In genomic region chr2:124663293-124663997, GRCh38 we compare ENCODE assay signal across 18 cellular contexts.
DNase-seq lines count a peak whose midpoint lies in the region; ATAC-seq, FAIRE-seq and TF ChIP-seq lines count a peak whose summit lies in the region.
"Had no signal": no experiment of that assay in that cellular context is flagged by ENCODE, and none has a peak within 500 bp of the region (broad histone marks: within the 10 kb centered on the region; RNA-seq: fewer than 3 reads in every experiment).

No MANE protein-coding gene starts in this region.

- H2BK5ac ChIP-seq in IMR-90 (ENCODE audit: low read depth, low read length, poor library complexity, severe bottlenecking) (no peak overlapping the region), H1 (ENCODE audit: low read depth, low read length) (no peak overlapping the region)

- no CpG with 5 or more reads among the region's 1 CpG for WGBS in IMR-90 (ENCODE audit: extremely low coverage in 2 of 2, insufficient read length in 1 of 2), 2 experiments
- WGBS in H1 (ENCODE audit: extremely low coverage in 1 of 2, insufficient coverage in 1 of 2, insufficient read length in 1 of 2, insufficient replicate concordance in 2 of 2, low coverage in 1 of 2, low lambda C conversion rate in 2 of 2, missing lambda C conversion rate in 1 of 2), 2 experiments: 79% methylated on average over 1 of the region's 1 CpG; no CpG with 5 or more reads in 1 of the 2 experiments

- H4K8ac ChIP-seq in IMR-90 (ENCODE audit: low read depth in 2 of 2, low read length in 2 of 2) (no peak overlapping the region), H1 (ENCODE audit: extremely low read depth, insufficient read depth, low read length) (no peak overlapping the region)

- H3K4me1 ChIP-seq in IMR-90 (ENCODE audit: control insufficient read depth, insufficient read depth, low read length) (peaks cover 4% of the 10 kb centered on the region), H1 (replicated peaks in 1 of 4; ENCODE audit: control insufficient read depth in 3 of 4, insufficient read depth in 4 of 4, low read length in 3 of 4) (peaks cover 0 to 6% (median 4%) of the 10 kb centered on the region in 4 experiments; a peak in 4 of 7 replicates)
- H3K4me1 ChIP-seq: BLaER1 treated with 17β-estradiol and CSF1 and Interleukin-3, amounts not matched to agents 10 nM and 100 nM had no signal

- H2BK12ac ChIP-seq in H1 (ENCODE audit: low read depth, low read length): peak overlapping the region; percentile 72; the same call in 1 of the 2 replicates

- H3K27me3 ChIP-seq in IMR-90 (ENCODE audit: control insufficient read depth, insufficient read depth, low read length) (no peaks in the 10 kb centered on the region), H1 (replicated peaks in 1 of 4; ENCODE audit: control insufficient read depth in 3 of 4, extremely low read depth in 1 of 4, insufficient read depth in 3 of 4, low read length in 3 of 4) (no peaks in the 10 kb centered on the region)
- H3K27me3 ChIP-seq: BLaER1 treated with 17β-estradiol and CSF1 and Interleukin-3, amounts not matched to agents 10 nM and 100 nM had no signal

- dilution Hi-C loops in IMR-90 (cut with HindIII; ENCODE audit: low sequenced_read_pairs, unreplicated experiment): no loop called here

- H2AFZ ChIP-seq in IMR-90 (replicated peaks; ENCODE audit: low read length, poor library complexity) (no peak overlapping the region), H1 (ENCODE audit: low read length) (0 out of 2 replicates have a peak overlapping the region, but pooled peaks have one; percentile 26)

- POLR2A ChIA-PET in IMR-90 (lab: Charles Lee; ENCODE audit: unreplicated experiment): no interaction called here
- POLR2A ChIA-PET in H1 (lab: Charles Lee; ENCODE audit: partially characterized antibody): no interaction called here

- H3K23me2 ChIP-seq in H1 (ENCODE audit: low read depth, low read length): no peaks in the 10 kb centered on the region

- no peak overlapping the region for H3K4me3 ChIP-seq in IMR-90 (ENCODE audit: insufficient read depth, low read depth, low read length)
- no peak overlapping the region; a peak in 1 of 8 replicates for H3K4me3 ChIP-seq in H1 (ENCODE audit: extremely low read depth in 1 of 4, insufficient read depth in 2 of 4, low read depth in 3 of 4, low read length in 4 of 4)
- H3K4me3 ChIP-seq in coronary artery: no peak overlapping the region
- H3K4me3 ChIP-seq: BLaER1 treated with 17β-estradiol and CSF1 and Interleukin-3, amounts not matched to agents 10 nM and 100 nM had no signal

- ATAC-seq in IMR-90 (ENCODE audit: low read depth) (no peak), HG03521 (IDR thresholded peaks at IDR 0.05; ENCODE audit: unreplicated experiment) (no peak), GM19452 (IDR thresholded peaks at IDR 0.05; ENCODE audit: unreplicated experiment) (no peak), GM21423 (IDR thresholded peaks at IDR 0.05; ENCODE audit: unreplicated experiment) (no peak)
- ATAC-seq: CD8-positive, alpha-beta T cell; HCT116 had no signal

- H4K20me1 ChIP-seq in IMR-90 (ENCODE audit: insufficient read depth, low read length) (no peaks in the 10 kb centered on the region), H1 (replicated peaks in 1 of 2; ENCODE audit: control insufficient read depth in 1 of 2, insufficient read depth in 2 of 2, low read length in 2 of 2) (no peaks in the 10 kb centered on the region)
- H4K20me1 ChIP-seq: BLaER1 treated with 17β-estradiol and CSF1 and Interleukin-3, amounts not matched to agents 10 nM and 100 nM had no signal

- H4K91ac ChIP-seq in IMR-90 (ENCODE audit: insufficient read depth, low read depth, low read length) (no peak overlapping the region), H1 (replicated peaks; ENCODE audit: insufficient read length, low read length) (no peak overlapping the region)

- no peak overlapping the region for H2AK5ac ChIP-seq in IMR-90 (ENCODE audit: low read depth, low read length)
- no peak overlapping the region for H2AK5ac ChIP-seq in H1 (ENCODE audit: low read depth, low read length)

- H3K79me1 ChIP-seq in IMR-90 (ENCODE audit: low read depth in 1 of 2, low read length in 2 of 2) (no peaks in the 10 kb centered on the region), H1 (ENCODE audit: low read depth, low read length) (no peaks in the 10 kb centered on the region)

- no peaks in the 10 kb centered on the region for H3K9me3 ChIP-seq in IMR-90 (ENCODE audit: control insufficient read depth, insufficient read depth, low read length)
- H3K9me3 ChIP-seq in H1 (ENCODE audit: insufficient read depth in 2 of 2, low read depth in 1 of 2, low read length in 1 of 2): no peaks in the 10 kb centered on the region
- H3K9me3 ChIP-seq: BLaER1 treated with 17β-estradiol and CSF1 and Interleukin-3, amounts not matched to agents 10 nM and 100 nM had no signal

- H2AK9ac ChIP-seq in IMR-90 (replicated peaks; ENCODE audit: low read depth, low read length, poor library complexity): no peak overlapping the region

- H2BK20ac ChIP-seq in IMR-90 (ENCODE audit: low read depth, low read length): no peak overlapping the region
- no peak overlapping the region for H2BK20ac ChIP-seq in H1 (ENCODE audit: low read length)

- no peak for FAIRE-seq in H1 (lab: Jason Lieb, UNC)
- FAIRE-seq: H54, HTR-8/SVneo had no signal

- H3K79me2 ChIP-seq in H1 (ENCODE audit: control insufficient read depth in 1 of 2, insufficient read depth in 2 of 2, low read length in 2 of 2): no peaks in the 10 kb centered on the region

- H3K36me3 ChIP-seq in IMR-90 (ENCODE audit: control insufficient read depth, insufficient read depth, low read length) (no peaks in the 10 kb centered on the region), H1 (ENCODE audit: control insufficient read depth in 2 of 4, insufficient read depth in 4 of 4, low read length in 3 of 4) (no peaks in the 10 kb centered on the region)
- H3K36me3 ChIP-seq: BLaER1 treated with 17β-estradiol and CSF1 and Interleukin-3, amounts not matched to agents 10 nM and 100 nM had no signal

- peak; percentile 7 for DNase-seq in EH (ENCODE audit: low read depth)
- no peak for DNase-seq in IMR-90
- DNase-seq in H1 (ENCODE audit: low read depth in 1 of 2, low spot score in 2 of 2): peak in 1 of 2 experiments; percentile 7
- DNase-seq in inferior parietal cortex (ENCODE audit: extremely low spot score): peak; percentile 6
- DNase-seq in coronary artery (ENCODE audit: low spot score): no peak
- DNase-seq: Calu3; CD8-positive, alpha-beta T cell; DMS 273 treated with DMSO at 0.1 percent for 48 hours; GF-D8; HFFc6; KG1 had no signal

- H3K4ac ChIP-seq in IMR-90 (ENCODE audit: low read depth, low read length) (no peak overlapping the region), H1 (replicated peaks; ENCODE audit: insufficient read length, low read depth, low read length) (no peak overlapping the region)

- H2BK120ac ChIP-seq in IMR-90 (ENCODE audit: low read depth, low read length) (no peak overlapping the region), H1 (replicated peaks; ENCODE audit: low read depth, low read length) (no peak overlapping the region)

- TF ChIP-seq POLR2A in IMR-90 (IDR thresholded peaks at IDR 0.05; ENCODE audit: low read depth, low read length) (no peak), H1 (IDR thresholded peaks at IDR 0.05; ENCODE audit: control extremely low read depth in 1 of 2, low read depth in 2 of 2, low read length in 2 of 2) (no peak)

- TF ChIP-seq RAD21 in IMR-90 (IDR thresholded peaks at IDR 0.05; ENCODE audit: low read length) (no peak), H1 (IDR thresholded peaks at IDR 0.05 in 1 of 2, conservative IDR thresholded peaks at IDR 0.05 in 1 of 2; ENCODE audit: low read depth in 2 of 2, low read length in 2 of 2) (no peak)

- no peak for TF ChIP-seq EP300 in H1 (IDR thresholded peaks at IDR 0.05; ENCODE audit: borderline replicate concordance in 1 of 2, low read depth in 2 of 2, low read length in 2 of 2)

- no peak overlapping the region for H3K14ac ChIP-seq in IMR-90 (replicated peaks; ENCODE audit: low read depth, low read length)
- no peak overlapping the region for H3K14ac ChIP-seq in H1 (ENCODE audit: insufficient read length)

- TF ChIP-seq CTCF in IMR-90 (conservative IDR thresholded peaks at IDR 0.05; ENCODE audit: low read depth, low read length): no peak
- TF ChIP-seq CTCF in H1 (IDR thresholded peaks at IDR 0.05; ENCODE audit: control extremely low read depth in 1 of 3, insufficient read depth in 1 of 3, low read depth in 1 of 3, low read length in 3 of 3): no peak
- no peak for TF ChIP-seq CTCF in coronary artery (IDR thresholded peaks at IDR 0.05)

- H3K4me2 ChIP-seq in IMR-90 (ENCODE audit: low read depth, low read length): no peak overlapping the region
- H3K4me2 ChIP-seq in H1 (ENCODE audit: insufficient read depth in 1 of 2, low read depth in 2 of 2, low read length in 2 of 2): 0 out of 4 replicates have a peak overlapping the region, but pooled peaks of 1 of the 2 experiments have one; percentile 12
- H3K4me2 ChIP-seq: BLaER1 treated with 17β-estradiol and CSF1 and Interleukin-3, amounts not matched to agents 10 nM and 100 nM had no signal

- intact Hi-C loops in IMR-90 (cut with micrococcal nuclease): loop anchor here (10.0 kb wide), 1 partner anchor 811 kb away; no protein-coding TSS in a partner anchor

- no peak overlapping the region for H3K23ac ChIP-seq in IMR-90 (ENCODE audit: low read depth, low read length)
- no peak overlapping the region for H3K23ac ChIP-seq in H1 (ENCODE audit: insufficient read length)

- CTCF ChIA-PET in IMR-90 (lab: Yijun Ruan, JAX) (no interaction called here), H1 (lab: Charles Lee; ENCODE audit: partially characterized antibody) (interaction anchor here (1.1 kb wide), 1 partner anchor 11 kb away, joined by 3 read pairs; no protein-coding TSS in a partner anchor)

- H3K18ac ChIP-seq in IMR-90 (ENCODE audit: low read depth, low read length) (no peak overlapping the region), H1 (ENCODE audit: extremely low read depth, low read length) (no peak overlapping the region)

- no peak overlapping the region for H4K5ac ChIP-seq in IMR-90 (ENCODE audit: low read depth, low read length)
- H4K5ac ChIP-seq in H1 (ENCODE audit: insufficient read length, low read depth, low read length): no peak overlapping the region

- H2BK15ac ChIP-seq in IMR-90 (ENCODE audit: low read depth, low read length) (no peak overlapping the region), H1 (ENCODE audit: low read length) (no peak overlapping the region)

- no TSS peak for BruUV-seq in IMR-90 (replicated peaks; lab: Mats Ljungman, UMichigan)

- H3K27ac ChIP-seq in IMR-90 (ENCODE audit: insufficient read depth, low read length) (no peak overlapping the region), H1 (ENCODE audit: low read depth, low read length) (no peak overlapping the region), coronary artery (no peak overlapping the region)
- H3K27ac ChIP-seq: BLaER1 treated with 17β-estradiol and CSF1 and Interleukin-3, amounts not matched to agents 10 nM and 100 nM had no signal

- H3K9ac ChIP-seq in IMR-90 (ENCODE audit: low read depth, low read length): no peak overlapping the region
- no peak overlapping the region for H3K9ac ChIP-seq in H1 (replicated peaks in 1 of 4; ENCODE audit: extremely low read depth in 1 of 4, low read depth in 3 of 4, low read length in 3 of 4)
- H3K9ac ChIP-seq: BLaER1 treated with 17β-estradiol and CSF1 and Interleukin-3, amounts not matched to agents 10 nM and 100 nM had no signal

- peaks cover 6% of the 10 kb centered on the region; the same call in 1 of the 2 replicates for H3K9me1 ChIP-seq in IMR-90 (ENCODE audit: insufficient read depth, low read length)

- no peak overlapping the region for H3K56ac ChIP-seq in IMR-90 (ENCODE audit: extremely low read depth, insufficient read depth, low read length)
- H3K56ac ChIP-seq in H1 (replicated peaks; ENCODE audit: insufficient read length, low read depth, low read length): no peak overlapping the region

- in situ Hi-C loops in IMR-90 (cut with MboI; ENCODE audit: low sequenced_read_pairs): no loop called here

Comparison
In these comparisons a context has a peak if more than half of its experiments do, and no peak if none do; other contexts are left out.
1. DNase-seq: peak in EH (single experiment) and inferior parietal cortex (single experiment); none in IMR-90 (single experiment) and coronary artery (single experiment).